In genomic region chr1:44759077-44759476, GRCh38 we compare ENCODE assay signal across 1 cellular context.
TF ChIP-seq lines count a peak whose summit lies in the region.

No MANE protein-coding gene starts in this region.

TF ChIP-seq in K562, 482 proteins besides CTCF, POLR2A, EP300 and RAD21:
- TF ChIP-seq ATF3 (IDR thresholded peaks at IDR 0.05) (peak; percentile 70), ATF3 (CRISPR knock-in tag; conservative IDR thresholded peaks at IDR 0.05) (no peak), POLR2G (IDR thresholded peaks at IDR 0.05; ENCODE audit: low read depth, low read length) (peak; percentile 69), MBD1 (CRISPR knock-in tag; IDR thresholded peaks at IDR 0.05) (no peak), RBFOX2 (IDR thresholded peaks at IDR 0.05; ENCODE audit: low read depth, low read length) (peak; percentile 61; the same call in 1 of the 2 replicates)
